9 cellular contexts compared by ENCODE assay signal in genomic region chr3:73508330-73508954, GRCh38.
DNase-seq lines count a peak whose midpoint lies in the region; ATAC-seq lines count a peak whose summit lies in the region.
"Had no signal": no experiment of that assay in that cellular context is flagged by ENCODE, and none has a peak within 500 bp of the region (broad histone marks: within the 10 kb centered on the region; RNA-seq: fewer than 3 reads in every experiment).

No MANE protein-coding gene starts in this region.

- H3K27me3 Mint-ChIP-seq in CD4-positive, CD25-positive, alpha-beta regulatory T cell: peaks cover 13% of the 10 kb centered on the region

- peak in 2 of 3 donors; percentile 19 to 34 for DNase-seq in CD4-positive, CD25-positive, alpha-beta regulatory T cell
- DNase-seq in NCI-H524 treated with DMSO at 0.1 percent for 48 hours (lab: John Stamatoyannopoulos, UW) (peak; percentile 7), astrocyte of the hippocampus (ENCODE audit: low read depth, low spot score) (peak; percentile 82), iPS DF 4.7 (ENCODE audit: extremely low read depth, low spot score) (peak; percentile 46)
- DNase-seq in stimulated activated CD4-positive, alpha-beta T cell treated with anti-CD3 and anti-CD28 coated beads, Interleukin-2, amount 100 ng/mL, for 48 hours: peak; percentile 11 to 17

- H3K4me1 ChIP-seq in CD4-positive, CD25-positive, alpha-beta regulatory T cell (ENCODE audit: control insufficient read depth, insufficient read depth, low read length, poor library complexity, severe bottlenecking): no peaks in the 10 kb centered on the region

- no peaks in the 10 kb centered on the region for H3K9me3 ChIP-seq in CD4-positive, CD25-positive, alpha-beta regulatory T cell (ENCODE audit: control insufficient read depth in 2 of 2, low read length in 2 of 2)

- H3K4me1 Mint-ChIP-seq in CD4-positive, CD25-positive, alpha-beta regulatory T cell: no peaks in the 10 kb centered on the region

- H3K4me3 ChIP-seq in CD4-positive, CD25-positive, alpha-beta regulatory T cell (ENCODE audit: low read depth, low read length): no peak overlapping the region
- H3K4me3 ChIP-seq: SK-N-MC had no signal

- H3K4me3 Mint-ChIP-seq in CD4-positive, CD25-positive, alpha-beta regulatory T cell: no peak overlapping the region

- no peaks in the 10 kb centered on the region for H3K9me3 Mint-ChIP-seq in CD4-positive, CD25-positive, alpha-beta regulatory T cell

- H3K27me3 ChIP-seq in CD4-positive, CD25-positive, alpha-beta regulatory T cell (ENCODE audit: control insufficient read depth, insufficient read depth, low read length): no peaks in the 10 kb centered on the region

- no peaks in the 10 kb centered on the region for H3K36me3 Mint-ChIP-seq in CD4-positive, CD25-positive, alpha-beta regulatory T cell

- no peaks in the 10 kb centered on the region for H3K36me3 ChIP-seq in CD4-positive, CD25-positive, alpha-beta regulatory T cell (ENCODE audit: control insufficient read depth, insufficient read depth, low read length)

- ATAC-seq in CD4-positive, CD25-positive, alpha-beta regulatory T cell (ENCODE audit: low read depth in 2 of 2): no peak
- ATAC-seq in GM18873 (IDR thresholded peaks at IDR 0.05; ENCODE audit: low FRiP score, unreplicated experiment) (peak; percentile 70), HG03354 (IDR thresholded peaks at IDR 0.05; ENCODE audit: poor library complexity, severe bottlenecking, unreplicated experiment) (peak; percentile 75), HG03457 (IDR thresholded peaks at IDR 0.05; ENCODE audit: unreplicated experiment) (no peak)

- H3K27ac ChIP-seq in CD4-positive, CD25-positive, alpha-beta regulatory T cell (ENCODE audit: insufficient read depth, low read length, poor library complexity, severe bottlenecking): no peak overlapping the region
- H3K27ac ChIP-seq: SK-N-MC had no signal

- H3K27ac Mint-ChIP-seq in CD4-positive, CD25-positive, alpha-beta regulatory T cell: no peak overlapping the region

Comparison
In these comparisons a context has a peak if more than half of its experiments do, and no peak if none do; other contexts are left out.
1. ATAC-seq: peak in GM18873 (single experiment) and HG03354 (single experiment); none in CD4-positive, CD25-positive, alpha-beta regulatory T cell (0 of 2) and HG03457 (single experiment).
2. DNase-seq: peak in every context shown above with its lines; median percentile 82 in astrocyte of the hippocampus; 46 in iPS DF 4.7; 26 in CD4-positive, CD25-positive, alpha-beta regulatory T cell; 14 in stimulated activated CD4-positive, alpha-beta T cell treated with anti-CD3 and anti-CD28 coated beads, Interleukin-2, amount 100 ng/mL, for 48 hours; 7 in NCI-H524 treated with DMSO at 0.1 percent for 48 hours.